In the genomic region with DNA sequence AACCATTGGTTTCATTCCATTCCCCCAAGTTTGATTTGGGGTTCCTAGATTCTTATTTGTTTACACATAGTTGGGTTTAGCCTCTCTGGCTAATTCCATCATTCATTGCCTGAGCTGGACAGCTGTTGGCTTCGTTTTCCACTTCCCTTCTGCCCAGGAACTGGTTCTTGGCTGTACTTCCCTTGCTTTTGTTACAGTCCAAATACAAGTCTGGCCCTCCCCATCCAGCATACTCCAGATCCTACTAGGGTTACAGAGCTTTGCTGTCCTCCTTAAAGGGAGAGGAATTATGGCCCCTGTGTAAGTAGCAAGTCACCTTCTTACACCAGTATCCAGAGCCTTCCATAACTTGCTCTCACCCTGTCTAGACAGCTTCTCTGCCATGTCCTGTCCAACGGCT, we compare ENCODE assay signal across 17 cellular contexts.
DNase-seq lines count a peak whose midpoint lies in the region; ATAC-seq and TF ChIP-seq lines count a peak whose summit lies in the region.
"Had no signal": no experiment of that assay in that cellular context is flagged by ENCODE, and none has a peak within 500 bp of the region (broad histone marks: within the 10 kb centered on the region; RNA-seq: fewer than 3 reads in every experiment).

No MANE protein-coding gene starts in this region.

- no peak overlapping the region for H3K4me2 ChIP-seq in Karpas-422 (ENCODE audit: low read depth, low read length, poor library complexity, severe bottlenecking)
- H3K4me2 ChIP-seq: BLaER1 treated with 17β-estradiol and CSF1 and Interleukin-3, amounts not matched to agents 10 nM and 100 nM; GM23338 had no signal

- H3K9ac ChIP-seq in Karpas-422 (ENCODE audit: low read length), result no peak overlapping the region
- H3K9ac ChIP-seq: BLaER1 treated with 17β-estradiol and CSF1 and Interleukin-3, amounts not matched to agents 10 nM and 100 nM had no signal

- H3K9me2 ChIP-seq in Karpas-422 (replicated peaks; ENCODE audit: insufficient read depth, low read length), result no peaks in the 10 kb centered on the region

- no peaks in the 10 kb centered on the region for H4K20me1 ChIP-seq in Karpas-422 (ENCODE audit: insufficient read depth, low read depth, low read length)
- H4K20me1 ChIP-seq: BLaER1 treated with 17β-estradiol and CSF1 and Interleukin-3, amounts not matched to agents 10 nM and 100 nM had no signal

- H3K27ac Mint-ChIP-seq in nephron progenitor cell, result peak overlapping the region; percentile 78
- H3K27ac Mint-ChIP-seq: B cell; CD8-positive, alpha-beta T cell had no signal

- H3K9me3 Mint-ChIP-seq in nephron progenitor cell, result no peaks in the 10 kb centered on the region
- H3K9me3 Mint-ChIP-seq: CD8-positive, alpha-beta T cell; GM23338 had no signal

- no peak overlapping the region for H3K4me3 Mint-ChIP-seq in nephron progenitor cell
- H3K4me3 Mint-ChIP-seq: B cell; CD8-positive, alpha-beta T cell; GM23338 had no signal

- H3K4me1 ChIP-seq in SJCRH30 (peaks cover 8% of the 10 kb centered on the region; the same call in 1 of the 2 replicates), Karpas-422 (ENCODE audit: low read length) (no peaks in the 10 kb centered on the region)
- H3K4me1 ChIP-seq: BLaER1 treated with 17β-estradiol and CSF1 and Interleukin-3, amounts not matched to agents 10 nM and 100 nM had no signal

- H3K4me3 ChIP-seq in SJCRH30 (no peak overlapping the region), Karpas-422 (ENCODE audit: low read length) (no peak overlapping the region)
- H3K4me3 ChIP-seq: BLaER1 treated with 17β-estradiol and CSF1 and Interleukin-3, amounts not matched to agents 10 nM and 100 nM; GM23338 had no signal

- DNase-seq in Ammon's horn (ENCODE audit: low spot score), result peak; percentile 53
- peak; percentile 13 to 31 for DNase-seq in SJCRH30
- DNase-seq in globus pallidus (ENCODE audit: low spot score), result peak; percentile 43
- DNase-seq in nephron progenitor cell, result no peak
- DNase-seq in SKM-1 (lab: John Stamatoyannopoulos, UW; ENCODE audit: unreplicated experiment), result no peak
- DNase-seq in glomerular visceral epithelial cell (ENCODE audit: extremely low spot score), result no peak
- no peak for DNase-seq in Karpas-422
- DNase-seq: 8988T; Calu3; CD8-positive, alpha-beta T cell; DMS79 treated with DMSO at 0.1 percent for 48 hours; GF-D8; HCEC 1CT had no signal

- H2AFZ ChIP-seq in Karpas-422 (ENCODE audit: low read length), result no peak overlapping the region
- H2AFZ ChIP-seq: GM23338 had no signal

- TF ChIP-seq CTCF in nephron progenitor cell (IDR thresholded peaks at IDR 0.05), result no peak

- H3K27ac ChIP-seq in SJCRH30, result no peak overlapping the region
- no peak overlapping the region for H3K27ac ChIP-seq in Karpas-422 (ENCODE audit: low read length)
- H3K27ac ChIP-seq: BLaER1 treated with 17β-estradiol and CSF1 and Interleukin-3, amounts not matched to agents 10 nM and 100 nM had no signal

- peaks cover 32% of the 10 kb centered on the region for H3K4me1 Mint-ChIP-seq in nephron progenitor cell
- H3K4me1 Mint-ChIP-seq: B cell had no signal

- H3K36me3 ChIP-seq in SJCRH30 (no peaks in the 10 kb centered on the region), Karpas-422 (ENCODE audit: insufficient read depth, low read length) (no peaks in the 10 kb centered on the region)
- H3K36me3 ChIP-seq: BLaER1 treated with 17β-estradiol and CSF1 and Interleukin-3, amounts not matched to agents 10 nM and 100 nM had no signal

- no peaks in the 10 kb centered on the region for H3K9me3 ChIP-seq in SJCRH30 (replicated peaks)
- no peaks in the 10 kb centered on the region; the same call in 1 of the 2 replicates for H3K9me3 ChIP-seq in Karpas-422 (ENCODE audit: low read length)
- H3K9me3 ChIP-seq: BLaER1 treated with 17β-estradiol and CSF1 and Interleukin-3, amounts not matched to agents 10 nM and 100 nM had no signal

- H3K79me2 ChIP-seq in Karpas-422 (ENCODE audit: low read length), result no peaks in the 10 kb centered on the region

- ATAC-seq in HG02852 (IDR thresholded peaks at IDR 0.05; ENCODE audit: unreplicated experiment), result no peak
- ATAC-seq: CD8-positive, alpha-beta T cell; GM23338 had no signal

- H3K36me3 Mint-ChIP-seq in nephron progenitor cell (ENCODE audit: low read depth), result no peaks in the 10 kb centered on the region
- H3K36me3 Mint-ChIP-seq: CD8-positive, alpha-beta T cell had no signal

- H3K27me3 ChIP-seq in SJCRH30, result no peaks in the 10 kb centered on the region
- no peaks in the 10 kb centered on the region for H3K27me3 ChIP-seq in Karpas-422 (ENCODE audit: low read length)
- H3K27me3 ChIP-seq: BLaER1 treated with 17β-estradiol and CSF1 and Interleukin-3, amounts not matched to agents 10 nM and 100 nM had no signal

- peaks cover 3% of the 10 kb centered on the region for H3K27me3 Mint-ChIP-seq in nephron progenitor cell (ENCODE audit: low read depth, poor library complexity)
- H3K27me3 Mint-ChIP-seq: B cell had no signal

Comparison
In these comparisons a context has a peak if more than half of its experiments do, and no peak if none do; other contexts are left out.
1. DNase-seq: peak in Ammon's horn (single experiment), SJCRH30 (2 of 2) and globus pallidus (single experiment); none in nephron progenitor cell (single experiment), SKM-1 (single experiment), glomerular visceral epithelial cell (single experiment) and Karpas-422 (single experiment).